Comparison of ENCODE assay signal across 24 cellular contexts in genomic region chr17:28888832-28889231, GRCh38. TPM values are rescaled to one million over a fixed set of nuclear protein-coding genes. Genes with fewer than 3 reads are reported as not detected.
DNase-seq lines count a peak whose midpoint lies in the region; ATAC-seq and TF ChIP-seq lines count a peak whose summit lies in the region.
"Had no signal": no experiment of that assay in that cellular context is flagged by ENCODE, and none has a peak within 500 bp of the region (broad histone marks: within the 10 kb centered on the region; RNA-seq: fewer than 3 reads in every experiment).

No MANE protein-coding gene starts in this region.

- no peak for TF ChIP-seq CTCF in colonic mucosa (IDR thresholded peaks at IDR 0.05)

- H3K27me3 ChIP-seq in Karpas-422 (ENCODE audit: low read length) = no peaks in the 10 kb centered on the region
- no peaks in the 10 kb centered on the region for H3K27me3 ChIP-seq in colonic mucosa
- H3K27me3 ChIP-seq: esophagus squamous epithelium, hepatocyte, vagina had no signal

- peak overlapping the region; percentile 28 for H3K4me2 ChIP-seq in Karpas-422 (ENCODE audit: low read depth, low read length, poor library complexity, severe bottlenecking)
- H3K4me2 ChIP-seq: hepatocyte, KMS-11 had no signal

- H3K9me3 ChIP-seq in Karpas-422 (ENCODE audit: low read length) (no peaks in the 10 kb centered on the region), colonic mucosa (no peaks in the 10 kb centered on the region)
- H3K9me3 ChIP-seq: esophagus squamous epithelium, vagina had no signal

- no peak overlapping the region for H2AFZ ChIP-seq in Karpas-422 (ENCODE audit: low read length)
- H2AFZ ChIP-seq: hepatocyte had no signal

- peaks cover 24% of the 10 kb centered on the region for H3K79me2 ChIP-seq in Karpas-422 (ENCODE audit: low read length)

- CTCF ChIA-PET in activated naive CD4-positive, alpha-beta T cell treated with anti-CD3 and anti-CD28 coated beads, Interleukin-2, amount 10 ng/mL, durations not matched to agents 7 days and 5 days (lab: Charles Lee) = interaction anchor here (1.5 kb wide), 1 partner anchor 18 kb away, joined by 3 read pairs; no protein-coding TSS in a partner anchor
- CTCF ChIA-PET in activated naive CD4-positive, alpha-beta T cell treated with anti-CD3 and anti-CD28 coated beads for 36 hours (lab: Charles Lee) = no interaction called here

- H3K36me3 Mint-ChIP-seq in activated naive CD4-positive, alpha-beta T cell treated with anti-CD3 and anti-CD28 coated beads, Interleukin-2, amount 10 ng/mL, durations not matched to agents 7 days and 5 days = peaks cover 50% of the 10 kb centered on the region
- peaks cover 15% of the 10 kb centered on the region for H3K36me3 Mint-ChIP-seq in activated naive CD4-positive, alpha-beta T cell treated with anti-CD3 and anti-CD28 coated beads for 36 hours (ENCODE audit: low read depth)
- H3K36me3 Mint-ChIP-seq in dendritic cell treated with granulocyte-macrophage colony-stimulating factor and Interleukin-4, amounts not matched to agents 40 ng/mL and 50 ng/mL, for 4 days (ENCODE audit: low read depth) = peaks cover 80% of the 10 kb centered on the region

- no peak for ATAC-seq in stimulated activated naive CD8-positive, alpha-beta T cell treated with anti-CD3 and anti-CD28 coated beads, Interleukin-15, amount 100 ng/mL, for 72 hours
- no peak for ATAC-seq in GM18858 (IDR thresholded peaks at IDR 0.05; ENCODE audit: unreplicated experiment)
- ATAC-seq: sciatic nerve had no signal

- H3K4me1 Mint-ChIP-seq in activated naive CD4-positive, alpha-beta T cell treated with anti-CD3 and anti-CD28 coated beads, Interleukin-2, amount 10 ng/mL, durations not matched to agents 7 days and 5 days = peaks cover 51% of the 10 kb centered on the region
- peaks cover 42% of the 10 kb centered on the region for H3K4me1 Mint-ChIP-seq in activated naive CD4-positive, alpha-beta T cell treated with anti-CD3 and anti-CD28 coated beads for 36 hours (ENCODE audit: low read depth)
- peaks cover 41% of the 10 kb centered on the region for H3K4me1 Mint-ChIP-seq in dendritic cell treated with granulocyte-macrophage colony-stimulating factor and Interleukin-4, amounts not matched to agents 40 ng/mL and 50 ng/mL, for 4 days (ENCODE audit: low read depth)
- H3K4me1 Mint-ChIP-seq in stimulated activated naive CD8-positive, alpha-beta T cell treated with anti-CD3 and anti-CD28 coated beads, Interleukin-15, amount 100 ng/mL, for 72 hours = peaks cover 79% of the 10 kb centered on the region

- H3K27me3 Mint-ChIP-seq in activated naive CD4-positive, alpha-beta T cell treated with anti-CD3 and anti-CD28 coated beads, Interleukin-2, amount 10 ng/mL, durations not matched to agents 7 days and 5 days = no peaks in the 10 kb centered on the region
- H3K27me3 Mint-ChIP-seq in activated naive CD4-positive, alpha-beta T cell treated with anti-CD3 and anti-CD28 coated beads for 36 hours (ENCODE audit: low read depth) = no peaks in the 10 kb centered on the region
- no peaks in the 10 kb centered on the region for H3K27me3 Mint-ChIP-seq in dendritic cell treated with granulocyte-macrophage colony-stimulating factor and Interleukin-4, amounts not matched to agents 40 ng/mL and 50 ng/mL, for 4 days
- no peaks in the 10 kb centered on the region for H3K27me3 Mint-ChIP-seq in stimulated activated naive CD8-positive, alpha-beta T cell treated with anti-CD3 and anti-CD28 coated beads, Interleukin-15, amount 100 ng/mL, for 72 hours
- H3K27me3 Mint-ChIP-seq: progenitor cell of endocrine pancreas had no signal

- H3K36me3 ChIP-seq in Karpas-422 (ENCODE audit: insufficient read depth, low read length) (0 out of 2 replicates have a peak, but pooled peaks cover 4% of the 10 kb centered on the region), colonic mucosa (no peaks in the 10 kb centered on the region)

- H3K27ac ChIP-seq in Karpas-422 (ENCODE audit: low read length) = peak overlapping the region; percentile 56
- no peak overlapping the region for H3K27ac ChIP-seq in colonic mucosa
- H3K27ac ChIP-seq: esophagus squamous epithelium, hepatocyte, KMS-11, SK-N-MC, vagina had no signal

- intact Hi-C loops in activated naive CD4-positive, alpha-beta T cell treated with anti-CD3 and anti-CD28 coated beads for 36 hours (cut with micrococcal nuclease) = no loop called here
- intact Hi-C loops in dendritic cell treated with granulocyte-macrophage colony-stimulating factor and Interleukin-4, amounts not matched to agents 40 ng/mL and 50 ng/mL, for 4 days (cut with micrococcal nuclease) = no loop called here
- intact Hi-C loops in colonic mucosa (cut with DNase I) = no loop called here

- H3K4me1 ChIP-seq in Karpas-422 (ENCODE audit: low read length) = peaks cover 58% of the 10 kb centered on the region
- peaks cover 9% of the 10 kb centered on the region for H3K4me1 ChIP-seq in colonic mucosa

- H3K4me3 ChIP-seq in Karpas-422 (ENCODE audit: low read length) (no peak overlapping the region), colonic mucosa (no peak overlapping the region)
- H3K4me3 ChIP-seq: esophagus squamous epithelium, hepatocyte, lung, SK-N-MC, vagina had no signal

- H4K20me1 ChIP-seq in Karpas-422 (ENCODE audit: insufficient read depth, low read depth, low read length) = no peaks in the 10 kb centered on the region

- no peaks in the 10 kb centered on the region for H3K9me3 Mint-ChIP-seq in activated naive CD4-positive, alpha-beta T cell treated with anti-CD3 and anti-CD28 coated beads, Interleukin-2, amount 10 ng/mL, durations not matched to agents 7 days and 5 days
- no peaks in the 10 kb centered on the region for H3K9me3 Mint-ChIP-seq in activated naive CD4-positive, alpha-beta T cell treated with anti-CD3 and anti-CD28 coated beads for 36 hours
- no peaks in the 10 kb centered on the region for H3K9me3 Mint-ChIP-seq in dendritic cell treated with granulocyte-macrophage colony-stimulating factor and Interleukin-4, amounts not matched to agents 40 ng/mL and 50 ng/mL, for 4 days
- no peaks in the 10 kb centered on the region for H3K9me3 Mint-ChIP-seq in stimulated activated naive CD8-positive, alpha-beta T cell treated with anti-CD3 and anti-CD28 coated beads, Interleukin-15, amount 100 ng/mL, for 72 hours

- H3K4me3 Mint-ChIP-seq in activated naive CD4-positive, alpha-beta T cell treated with anti-CD3 and anti-CD28 coated beads, Interleukin-2, amount 10 ng/mL, durations not matched to agents 7 days and 5 days = no peak overlapping the region
- no peak overlapping the region for H3K4me3 Mint-ChIP-seq in activated naive CD4-positive, alpha-beta T cell treated with anti-CD3 and anti-CD28 coated beads for 36 hours
- H3K4me3 Mint-ChIP-seq in dendritic cell treated with granulocyte-macrophage colony-stimulating factor and Interleukin-4, amounts not matched to agents 40 ng/mL and 50 ng/mL, for 4 days = no peak overlapping the region
- H3K4me3 Mint-ChIP-seq in stimulated activated naive CD8-positive, alpha-beta T cell treated with anti-CD3 and anti-CD28 coated beads, Interleukin-15, amount 100 ng/mL, for 72 hours = no peak overlapping the region

- no peak for DNase-seq in activated naive CD4-positive, alpha-beta T cell treated with anti-CD3 and anti-CD28 coated beads, Interleukin-2, amount 10 ng/mL, durations not matched to agents 7 days and 5 days
- no peak for DNase-seq in activated naive CD4-positive, alpha-beta T cell treated with anti-CD3 and anti-CD28 coated beads for 36 hours
- DNase-seq in Karpas-422 (peak; percentile 62), colonic mucosa (no peak), T-helper 2 cell (no peak)
- no peak for DNase-seq in stimulated activated naive CD8-positive, alpha-beta T cell treated with anti-CD3 and anti-CD28 coated beads, Interleukin-15, amount 100 ng/mL, for 72 hours
- DNase-seq: activated naive CD4-positive, alpha-beta T cell treated with Interleukin-2 at 50 U/mL for 16 hours; activated T-cell treated with anti-CD3 and anti-CD28 coated beads, Interleukin-2, amount 50 U/mL, for 1 hour; Calu3; DND-41; esophagus squamous epithelium; NCI-H1417; NCI-H345; stimulated activated CD4-positive, alpha-beta T cell treated with anti-CD3 and anti-CD28 coated beads, Interleukin-4, amount 100 ng/mL, for 24 hours; stimulated activated naive CD4-positive, alpha-beta T cell had no signal

- H3K9ac ChIP-seq in Karpas-422 (ENCODE audit: low read length) (peak overlapping the region; percentile 33; the same call in 1 of the 2 replicates), colonic mucosa (ENCODE audit: low read depth in 2 of 2, low read length in 2 of 2) (no peak overlapping the region)
- H3K9ac ChIP-seq: KMS-11 had no signal

- H3K9me2 ChIP-seq in Karpas-422 (replicated peaks; ENCODE audit: insufficient read depth, low read length) = no peaks in the 10 kb centered on the region

- H3K27ac Mint-ChIP-seq in activated naive CD4-positive, alpha-beta T cell treated with anti-CD3 and anti-CD28 coated beads, Interleukin-2, amount 10 ng/mL, durations not matched to agents 7 days and 5 days = peak overlapping the region; percentile 42
- H3K27ac Mint-ChIP-seq in activated naive CD4-positive, alpha-beta T cell treated with anti-CD3 and anti-CD28 coated beads for 36 hours = no peak overlapping the region
- peak overlapping the region; percentile 62 for H3K27ac Mint-ChIP-seq in dendritic cell treated with granulocyte-macrophage colony-stimulating factor and Interleukin-4, amounts not matched to agents 40 ng/mL and 50 ng/mL, for 4 days
- H3K27ac Mint-ChIP-seq in stimulated activated naive CD8-positive, alpha-beta T cell treated with anti-CD3 and anti-CD28 coated beads, Interleukin-15, amount 100 ng/mL, for 72 hours = peak overlapping the region; percentile 49 to 81
- H3K27ac Mint-ChIP-seq: progenitor cell of endocrine pancreas had no signal

RNA-seq across cellular contexts. Expression of gene FLOT2, which starts 8.7 kb away (rescaled TPM):
- total RNA-seq in activated naive CD4-positive, alpha-beta T cell treated with anti-CD3 and anti-CD28 coated beads for 36 hours = 10 to 100 TPM; 66.0 to 71.5 TPM
- 35.8 and 57.8 TPM in 2 replicates for total RNA-seq in Karpas-422 (2014; rRNA removed; shearing (Covaris generic); ENCODE audit: low replicate concordance)
- total RNA-seq in colonic mucosa = 100 to 1,000 TPM in 1 of 2 donors, 10 to 100 TPM in 1; 92.1 to 125 TPM

RNA-seq across cellular contexts. Expression of gene DHRS13, which starts 14.0 kb away (rescaled TPM):
- 10 to 100 TPM; 20.1 to 20.9 TPM for total RNA-seq in activated naive CD4-positive, alpha-beta T cell treated with anti-CD3 and anti-CD28 coated beads for 36 hours
- 12.9 and 26.5 TPM in 2 replicates for total RNA-seq in Karpas-422 (2014; rRNA removed; shearing (Covaris generic); ENCODE audit: low replicate concordance)
- 10 to 100 TPM in 1 of 2 donors, 1 to 10 TPM in 1; 8.7 to 22.8 TPM for total RNA-seq in colonic mucosa

RNA-seq across cellular contexts. Expression of gene ERAL1, which starts 34.0 kb away (rescaled TPM):
- total RNA-seq in activated naive CD4-positive, alpha-beta T cell treated with anti-CD3 and anti-CD28 coated beads for 36 hours = 10 to 100 TPM; 51.2 to 60.4 TPM
- total RNA-seq in Karpas-422 (2014; rRNA removed; shearing (Covaris generic); ENCODE audit: low replicate concordance) = 19.5 and 46.2 TPM in 2 replicates
- 10 to 100 TPM; 34.7 to 72.0 TPM for total RNA-seq in colonic mucosa

RNA-seq across cellular contexts. Expression of gene FAM222B, which starts 46.2 kb away (rescaled TPM):
- total RNA-seq in activated naive CD4-positive, alpha-beta T cell treated with anti-CD3 and anti-CD28 coated beads for 36 hours = 10 to 100 TPM; 11.2 TPM
- 8.0 and 9.6 TPM in 2 replicates for total RNA-seq in Karpas-422 (2014; rRNA removed; shearing (Covaris generic); ENCODE audit: low replicate concordance)
- total RNA-seq in colonic mucosa = 10 to 100 TPM; 27.9 to 35.4 TPM
